In the genomic region with DNA sequence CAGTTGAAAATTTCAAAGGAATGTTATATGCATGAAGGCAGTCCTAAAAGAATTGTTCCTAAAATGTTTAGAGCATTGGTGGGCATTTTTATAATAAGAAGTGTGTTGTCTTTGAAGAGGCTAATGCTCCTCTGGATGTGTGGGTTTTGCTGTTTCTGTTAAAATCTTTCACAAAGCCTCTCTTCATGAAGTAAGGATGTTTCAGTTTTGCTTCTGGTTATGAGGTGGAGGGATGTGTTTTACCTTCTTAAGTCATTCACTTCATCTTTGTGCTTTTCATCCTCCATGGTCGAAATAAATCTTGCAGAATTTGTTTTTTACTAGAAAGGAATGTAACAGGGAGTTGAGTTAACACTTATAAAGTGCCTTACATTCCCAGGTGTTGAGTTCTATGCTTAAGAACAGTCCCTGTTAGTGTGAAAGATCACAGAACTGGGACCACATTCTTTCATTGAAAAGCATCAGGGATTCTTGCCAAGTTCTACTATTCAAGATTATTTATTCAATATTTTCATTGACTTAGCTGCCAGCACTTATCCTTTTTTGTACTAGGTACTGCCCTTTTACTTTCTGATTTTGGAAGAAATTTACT, we compare ENCODE assay signal across 1 cellular context.
TF ChIP-seq lines count a peak whose summit lies in the region.

No MANE protein-coding gene starts in this region.

TF ChIP-seq in GM23338, 12 proteins besides CTCF, POLR2A, EP300 and RAD21 (continued from another document):
- TF ChIP-seq, protein P1, sequence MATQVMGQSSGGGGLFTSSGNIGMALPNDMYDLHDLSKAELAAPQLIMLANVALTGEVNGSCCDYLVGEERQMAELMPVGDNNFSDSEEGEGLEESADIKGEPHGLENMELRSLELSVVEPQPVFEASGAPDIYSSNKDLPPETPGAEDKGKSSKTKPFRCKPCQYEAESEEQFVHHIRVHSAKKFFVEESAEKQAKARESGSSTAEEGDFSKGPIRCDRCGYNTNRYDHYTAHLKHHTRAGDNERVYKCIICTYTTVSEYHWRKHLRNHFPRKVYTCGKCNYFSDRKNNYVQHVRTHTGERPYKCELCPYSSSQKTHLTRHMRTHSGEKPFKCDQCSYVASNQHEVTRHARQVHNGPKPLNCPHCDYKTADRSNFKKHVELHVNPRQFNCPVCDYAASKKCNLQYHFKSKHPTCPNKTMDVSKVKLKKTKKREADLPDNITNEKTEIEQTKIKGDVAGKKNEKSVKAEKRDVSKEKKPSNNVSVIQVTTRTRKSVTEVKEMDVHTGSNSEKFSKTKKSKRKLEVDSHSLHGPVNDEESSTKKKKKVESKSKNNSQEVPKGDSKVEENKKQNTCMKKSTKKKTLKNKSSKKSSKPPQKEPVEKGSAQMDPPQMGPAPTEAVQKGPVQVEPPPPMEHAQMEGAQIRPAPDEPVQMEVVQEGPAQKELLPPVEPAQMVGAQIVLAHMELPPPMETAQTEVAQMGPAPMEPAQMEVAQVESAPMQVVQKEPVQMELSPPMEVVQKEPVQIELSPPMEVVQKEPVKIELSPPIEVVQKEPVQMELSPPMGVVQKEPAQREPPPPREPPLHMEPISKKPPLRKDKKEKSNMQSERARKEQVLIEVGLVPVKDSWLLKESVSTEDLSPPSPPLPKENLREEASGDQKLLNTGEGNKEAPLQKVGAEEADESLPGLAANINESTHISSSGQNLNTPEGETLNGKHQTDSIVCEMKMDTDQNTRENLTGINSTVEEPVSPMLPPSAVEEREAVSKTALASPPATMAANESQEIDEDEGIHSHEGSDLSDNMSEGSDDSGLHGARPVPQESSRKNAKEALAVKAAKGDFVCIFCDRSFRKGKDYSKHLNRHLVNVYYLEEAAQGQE (IDR thresholded peaks at IDR 0.05; ENCODE audit: unreplicated experiment) = no peak
- TF ChIP-seq, protein P2, sequence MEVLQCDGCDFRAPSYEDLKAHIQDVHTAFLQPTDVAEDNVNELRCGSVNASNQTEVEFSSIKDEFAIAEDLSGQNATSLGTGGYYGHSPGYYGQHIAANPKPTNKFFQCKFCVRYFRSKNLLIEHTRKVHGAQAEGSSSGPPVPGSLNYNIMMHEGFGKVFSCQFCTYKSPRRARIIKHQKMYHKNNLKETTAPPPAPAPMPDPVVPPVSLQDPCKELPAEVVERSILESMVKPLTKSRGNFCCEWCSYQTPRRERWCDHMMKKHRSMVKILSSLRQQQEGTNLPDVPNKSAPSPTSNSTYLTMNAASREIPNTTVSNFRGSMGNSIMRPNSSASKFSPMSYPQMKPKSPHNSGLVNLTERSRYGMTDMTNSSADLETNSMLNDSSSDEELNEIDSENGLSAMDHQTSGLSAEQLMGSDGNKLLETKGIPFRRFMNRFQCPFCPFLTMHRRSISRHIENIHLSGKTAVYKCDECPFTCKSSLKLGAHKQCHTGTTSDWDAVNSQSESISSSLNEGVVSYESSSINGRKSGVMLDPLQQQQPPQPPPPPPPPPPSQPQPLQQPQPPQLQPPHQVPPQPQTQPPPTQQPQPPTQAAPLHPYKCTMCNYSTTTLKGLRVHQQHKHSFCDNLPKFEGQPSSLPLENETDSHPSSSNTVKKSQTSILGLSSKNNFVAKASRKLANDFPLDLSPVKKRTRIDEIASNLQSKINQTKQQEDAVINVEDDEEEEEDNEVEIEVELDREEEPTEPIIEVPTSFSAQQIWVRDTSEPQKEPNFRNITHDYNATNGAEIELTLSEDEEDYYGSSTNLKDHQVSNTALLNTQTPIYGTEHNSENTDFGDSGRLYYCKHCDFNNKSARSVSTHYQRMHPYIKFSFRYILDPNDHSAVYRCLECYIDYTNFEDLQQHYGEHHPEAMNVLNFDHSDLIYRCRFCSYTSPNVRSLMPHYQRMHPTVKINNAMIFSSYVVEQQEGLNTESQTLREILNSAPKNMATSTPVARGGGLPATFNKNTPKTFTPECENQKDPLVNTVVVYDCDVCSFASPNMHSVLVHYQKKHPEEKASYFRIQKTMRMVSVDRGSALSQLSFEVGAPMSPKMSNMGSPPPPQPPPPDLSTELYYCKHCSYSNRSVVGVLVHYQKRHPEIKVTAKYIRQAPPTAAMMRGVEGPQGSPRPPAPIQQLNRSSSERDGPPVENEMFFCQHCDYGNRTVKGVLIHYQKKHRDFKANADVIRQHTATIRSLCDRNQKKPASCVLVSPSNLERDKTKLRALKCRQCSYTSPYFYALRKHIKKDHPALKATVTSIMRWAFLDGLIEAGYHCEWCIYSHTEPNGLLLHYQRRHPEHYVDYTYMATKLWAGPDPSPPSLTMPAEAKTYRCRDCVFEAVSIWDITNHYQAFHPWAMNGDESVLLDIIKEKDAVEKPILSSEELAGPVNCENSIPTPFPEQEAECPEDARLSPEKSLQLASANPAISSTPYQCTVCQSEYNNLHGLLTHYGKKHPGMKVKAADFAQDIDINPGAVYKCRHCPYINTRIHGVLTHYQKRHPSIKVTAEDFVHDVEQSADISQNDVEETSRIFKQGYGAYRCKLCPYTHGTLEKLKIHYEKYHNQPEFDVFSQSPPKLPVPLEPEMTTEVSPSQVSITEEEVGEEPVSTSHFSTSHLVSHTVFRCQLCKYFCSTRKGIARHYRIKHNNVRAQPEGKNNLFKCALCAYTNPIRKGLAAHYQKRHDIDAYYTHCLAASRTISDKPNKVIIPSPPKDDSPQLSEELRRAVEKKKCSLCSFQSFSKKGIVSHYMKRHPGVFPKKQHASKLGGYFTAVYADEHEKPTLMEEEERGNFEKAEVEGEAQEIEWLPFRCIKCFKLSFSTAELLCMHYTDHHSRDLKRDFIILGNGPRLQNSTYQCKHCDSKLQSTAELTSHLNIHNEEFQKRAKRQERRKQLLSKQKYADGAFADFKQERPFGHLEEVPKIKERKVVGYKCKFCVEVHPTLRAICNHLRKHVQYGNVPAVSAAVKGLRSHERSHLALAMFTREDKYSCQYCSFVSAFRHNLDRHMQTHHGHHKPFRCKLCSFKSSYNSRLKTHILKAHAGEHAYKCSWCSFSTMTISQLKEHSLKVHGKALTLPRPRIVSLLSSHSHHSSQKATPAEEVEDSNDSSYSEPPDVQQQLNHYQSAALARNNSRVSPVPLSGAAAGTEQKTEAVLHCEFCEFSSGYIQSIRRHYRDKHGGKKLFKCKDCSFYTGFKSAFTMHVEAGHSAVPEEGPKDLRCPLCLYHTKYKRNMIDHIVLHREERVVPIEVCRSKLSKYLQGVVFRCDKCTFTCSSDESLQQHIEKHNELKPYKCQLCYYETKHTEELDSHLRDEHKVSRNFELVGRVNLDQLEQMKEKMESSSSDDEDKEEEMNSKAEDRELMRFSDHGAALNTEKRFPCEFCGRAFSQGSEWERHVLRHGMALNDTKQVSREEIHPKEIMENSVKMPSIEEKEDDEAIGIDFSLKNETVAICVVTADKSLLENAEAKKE (CRISPR knock-in tag; IDR thresholded peaks at IDR 0.05) = no peak
- TF ChIP-seq JUNB (IDR thresholded peaks at IDR 0.05; ENCODE audit: unreplicated experiment) (no peak), EZH2phosphoT487 (IDR thresholded peaks at IDR 0.05; ENCODE audit: unreplicated experiment) (no peak), CREB1 (CRISPR knock-in tag; IDR thresholded peaks at IDR 0.05; ENCODE audit: low read depth) (no peak), NANOG (IDR thresholded peaks at IDR 0.05; ENCODE audit: borderline replicate concordance) (no peak), POLR2AphosphoS5 (IDR thresholded peaks at IDR 0.05; ENCODE audit: low read depth) (no peak), EZH2 (IDR thresholded peaks at IDR 0.05; ENCODE audit: low read depth, unreplicated experiment) (no peak), ZNF114 (CRISPR knock-in tag; IDR thresholded peaks at IDR 0.05) (no peak), STAT1 (IDR thresholded peaks at IDR 0.05; ENCODE audit: unreplicated experiment) (no peak)
- TF ChIP-seq, protein P3, sequence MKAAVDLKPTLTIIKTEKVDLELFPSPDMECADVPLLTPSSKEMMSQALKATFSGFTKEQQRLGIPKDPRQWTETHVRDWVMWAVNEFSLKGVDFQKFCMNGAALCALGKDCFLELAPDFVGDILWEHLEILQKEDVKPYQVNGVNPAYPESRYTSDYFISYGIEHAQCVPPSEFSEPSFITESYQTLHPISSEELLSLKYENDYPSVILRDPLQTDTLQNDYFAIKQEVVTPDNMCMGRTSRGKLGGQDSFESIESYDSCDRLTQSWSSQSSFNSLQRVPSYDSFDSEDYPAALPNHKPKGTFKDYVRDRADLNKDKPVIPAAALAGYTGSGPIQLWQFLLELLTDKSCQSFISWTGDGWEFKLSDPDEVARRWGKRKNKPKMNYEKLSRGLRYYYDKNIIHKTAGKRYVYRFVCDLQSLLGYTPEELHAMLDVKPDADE (IDR thresholded peaks at IDR 0.05) = no peak
